8 cellular contexts compared by ENCODE assay signal in the genomic region with DNA sequence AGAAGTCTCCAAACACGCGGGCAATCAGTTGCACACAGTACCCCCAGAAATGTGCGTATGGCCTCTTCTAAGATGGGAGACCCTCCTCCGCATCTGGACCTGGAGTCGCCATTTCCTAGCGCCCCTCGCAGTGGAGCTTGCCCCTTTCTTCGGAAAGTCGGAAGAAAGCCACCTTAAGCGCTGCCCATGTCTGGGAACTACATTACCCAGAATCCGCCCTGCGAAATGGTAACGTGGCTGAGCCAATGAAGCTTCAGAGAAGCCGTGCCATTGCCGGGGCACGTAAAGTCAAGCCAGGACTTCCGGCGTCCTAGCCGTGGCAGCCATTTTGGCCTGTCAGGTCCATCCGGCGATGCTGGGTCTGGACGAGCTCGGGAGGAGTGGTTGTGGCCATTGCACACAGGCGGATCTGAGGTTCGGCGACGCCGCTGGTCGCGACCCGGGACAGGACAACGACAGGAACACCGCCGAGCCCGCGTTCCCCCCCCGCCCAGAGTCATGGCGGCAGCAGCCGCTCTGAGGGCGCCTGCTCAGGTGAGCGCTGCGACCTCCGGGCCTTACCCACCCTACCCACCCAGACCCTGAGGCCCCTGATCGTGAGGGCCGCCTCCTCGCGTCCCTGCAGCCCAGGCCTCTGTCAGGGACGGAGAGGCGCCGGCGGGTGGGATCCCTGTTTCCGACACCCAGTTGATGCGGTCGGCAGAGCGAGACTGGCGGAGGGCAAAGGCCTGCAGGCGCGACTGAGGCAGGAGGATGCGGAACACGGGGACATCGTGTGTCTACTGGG. TPM values are rescaled to one million over a fixed set of nuclear protein-coding genes. Genes with fewer than 3 reads are reported as not detected.
DNase-seq lines count a peak whose midpoint lies in the region; ATAC-seq and TF ChIP-seq lines count a peak whose summit lies in the region.

A gene (plus strand): TSS at position 332 of the 787 bp plus-strand sequence. CDS start 167 bp downstream, at position 499.

- H3K4me1 Mint-ChIP-seq in CD8-positive, alpha-beta memory T cell: peaks cover 31 to 50% (median 45%) of the 10 kb centered on the region in 3 donors

- no peak for TF ChIP-seq CTCF in OCI-LY7 (conservative IDR thresholded peaks at IDR 0.05; ENCODE audit: low read length)
- TF ChIP-seq CTCF in epithelial cell of esophagus (IDR thresholded peaks at IDR 0.05; ENCODE audit: insufficient read depth, low read depth, low read length, missing control alignments): no peak
- TF ChIP-seq CTCF in mucosa of descending colon (IDR thresholded peaks at IDR 0.05): no peak

- BruUV-seq in OCI-LY7 (replicated peaks; lab: Mats Ljungman, UMichigan): no TSS peak

- peak; percentile 77 to 92 (median 84) for DNase-seq in CD8-positive, alpha-beta memory T cell
- DNase-seq in HPDE6-E6E7 (ENCODE audit: extremely low spot score) (peak; percentile 99), OCI-LY7 (ENCODE audit: low spot score) (peak; percentile 94), activated T-cell treated with anti-CD3 and anti-CD28 coated beads for 1 hour (ENCODE audit: low read depth) (peak; percentile 71), epithelial cell of esophagus (ENCODE audit: low read depth) (peak; percentile 96), mucosa of descending colon (peak; percentile 89 to 93 (median 91))
- DNase-seq in stimulated activated CD8-positive, alpha-beta memory T cell treated with anti-CD3 and anti-CD28 coated beads, Interleukin-4, amount 100 ng/mL, for 1 hour (ENCODE audit: low read depth in 2 of 2, low spot score in 1 of 2): peak; percentile 72 to 78

- intact Hi-C loops in OCI-LY7 (cut with micrococcal nuclease; ENCODE audit: unreplicated experiment): no loop called here
- intact Hi-C loops in mucosa of descending colon (cut with DNase I, micrococcal nuclease): no loop called here

- H3K4me3 Mint-ChIP-seq in CD8-positive, alpha-beta memory T cell: peak within 1 kb of the TSS; percentile 92 to 99 (median 97)

- H3K9me3 Mint-ChIP-seq in CD8-positive, alpha-beta memory T cell: peaks cover 0 to 61% (median 33%) of the 10 kb centered on the region in 5 donors

- H3K4me3 ChIP-seq in CD8-positive, alpha-beta memory T cell (ENCODE audit: low read length): peak within 1 kb of the TSS; percentile 74
- H3K4me3 ChIP-seq in OCI-LY7 (ENCODE audit: low read depth, low read length, poor library complexity, severe bottlenecking) (peak within 1 kb of the TSS; percentile 69), epithelial cell of esophagus (ENCODE audit: low read length) (peak within 1 kb of the TSS; percentile 79), mucosa of descending colon (peak within 1 kb of the TSS; percentile 96)

- peaks cover 5% of the 10 kb centered on the region for H3K9me3 ChIP-seq in CD8-positive, alpha-beta memory T cell (ENCODE audit: low read length)
- H3K9me3 ChIP-seq in OCI-LY7 (ENCODE audit: low read length) (no peaks in the 10 kb centered on the region), mucosa of descending colon (peaks cover 30% of the 10 kb centered on the region)

- CTCF ChIA-PET in CD8-positive, alpha-beta memory T cell (lab: Charles Lee): interaction anchor here (0.9 to 1.3 kb wide), 2 partner anchors 23 to 293 kb away, joined by 3 to 4 read pairs; a partner anchor contains a TSS
- CTCF ChIA-PET in OCI-LY7 (lab: Charles Lee; ENCODE audit: unreplicated experiment): no interaction called here

- peaks cover 13% of the 10 kb centered on the region for H3K4me1 ChIP-seq in CD8-positive, alpha-beta memory T cell (ENCODE audit: insufficient read depth, low read length)
- H3K4me1 ChIP-seq in OCI-LY7 (ENCODE audit: insufficient read depth, low read length, poor library complexity, severe bottlenecking): peaks cover 26% of the 10 kb centered on the region
- H3K4me1 ChIP-seq in mucosa of descending colon (ENCODE audit: low read depth): peaks cover 7% of the 10 kb centered on the region

- peaks cover 22 to 56% (median 45%) of the 10 kb centered on the region in 3 donors for H3K36me3 Mint-ChIP-seq in CD8-positive, alpha-beta memory T cell

- no peaks in the 10 kb centered on the region for H3K9me2 ChIP-seq in OCI-LY7 (ENCODE audit: insufficient read depth, low read length)

- ATAC-seq in GM19463 (IDR thresholded peaks at IDR 0.05; ENCODE audit: unreplicated experiment) (peak; percentile 96), mucosa of descending colon (peak; percentile 100)

- H4K20me1 ChIP-seq in OCI-LY7 (ENCODE audit: insufficient read depth, low read length): no peaks in the 10 kb centered on the region

- peak within 1 kb of the TSS; percentile 93 for H2AFZ ChIP-seq in OCI-LY7 (ENCODE audit: low read length)

- peak within 1 kb of the TSS; percentile 60 to 98 (median 96) for H3K27ac Mint-ChIP-seq in CD8-positive, alpha-beta memory T cell

- H3K36me3 ChIP-seq in CD8-positive, alpha-beta memory T cell (ENCODE audit: insufficient read depth, low read length): peaks cover 13% of the 10 kb centered on the region
- H3K36me3 ChIP-seq in OCI-LY7 (ENCODE audit: insufficient read depth, low read length) (peaks cover 29% of the 10 kb centered on the region), mucosa of descending colon (ENCODE audit: low read depth) (no peaks in the 10 kb centered on the region)

- POLR2A ChIA-PET in CD8-positive, alpha-beta memory T cell (lab: Charles Lee): interaction anchor here (0.6 to 1.1 kb wide), 7 partner anchors 30 to 464 kb away, joined by 3 to 5 read pairs (median 4); a partner anchor contains a TSS
- POLR2A ChIA-PET in OCI-LY7 (lab: Charles Lee): interaction anchor here (1.3 kb wide), 1 partner anchor 50 kb away, joined by 5 read pairs; no protein-coding TSS in a partner anchor

- peak within 1 kb of the TSS; percentile 58 for H3K27ac ChIP-seq in CD8-positive, alpha-beta memory T cell (ENCODE audit: low read depth, low read length)
- no peak within 1 kb of the TSS for H3K27ac ChIP-seq in OCI-LY7 (ENCODE audit: low read depth, low read length, poor library complexity, severe bottlenecking)

- H3K79me2 ChIP-seq in OCI-LY7 (ENCODE audit: insufficient read depth, low read depth, low read length): peaks cover 48% of the 10 kb centered on the region

- H3K4me2 ChIP-seq in OCI-LY7 (ENCODE audit: low read length): peak within 1 kb of the TSS; percentile 79

- peaks cover 0 to 2% of the 10 kb centered on the region in 2 donors for H3K27me3 Mint-ChIP-seq in CD8-positive, alpha-beta memory T cell

- no peaks in the 10 kb centered on the region for H3K27me3 ChIP-seq in CD8-positive, alpha-beta memory T cell (ENCODE audit: insufficient read depth, low read length, poor library complexity, severe bottlenecking)

RNA-seq across cellular contexts. Expression of the gene that starts here (rescaled TPM):
- total RNA-seq in CD8-positive, alpha-beta memory T cell: 10 to 100 TPM; 15.6 to 17.1 TPM
- polyA plus RNA-seq in CD8-positive, alpha-beta memory T cell: 18.6 TPM
- 19.7 and 21.6 TPM in 2 replicates for total RNA-seq in OCI-LY7 (2014; rRNA removed; shearing (Covaris generic))
- total RNA-seq in OCI-LY7 (2022): 23.8 and 25.2 TPM in 2 replicates
- total RNA-seq in mucosa of descending colon: 10 to 100 TPM; 16.4 to 25.2 (median 20.4) TPM
